21 cellular contexts compared by ENCODE assay signal in the genomic region with DNA sequence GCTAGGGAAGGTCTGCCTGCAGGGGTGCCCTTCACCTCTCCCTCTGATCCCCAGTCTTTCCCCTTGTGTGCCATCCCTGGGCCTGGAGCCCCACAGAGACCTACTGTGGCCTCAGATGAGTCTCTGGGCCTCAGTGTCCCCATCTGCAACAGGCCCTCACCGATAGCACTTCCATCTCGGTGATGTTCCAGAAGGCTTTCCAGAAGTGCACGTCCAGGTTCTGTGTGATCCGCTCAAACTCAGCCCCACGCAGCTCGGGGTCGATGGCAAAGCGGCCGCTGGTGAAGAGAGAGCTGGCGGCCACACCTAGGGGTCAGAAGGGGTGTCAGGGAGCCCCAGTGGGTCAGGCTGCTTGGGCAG. TPM values are rescaled to one million over a fixed set of nuclear protein-coding genes. Genes with fewer than 3 reads are reported as not detected.
"Had no signal": no experiment of that assay in that cellular context is flagged by ENCODE, and none has a peak within 500 bp of the region (broad histone marks: within the 10 kb centered on the region; RNA-seq: fewer than 3 reads in every experiment).

No MANE protein-coding gene starts in this region.

- DNase-seq: dorsolateral prefrontal cortex; effector CD4-positive, alpha-beta T cell; gastrocnemius medialis; head of caudate nucleus; natural killer cell; nucleus accumbens; ovary; sigmoid colon; stimulated activated CD4-positive, alpha-beta T cell treated with anti-CD3 and anti-CD28 coated beads, Interleukin-2, amount 100 ng/mL, for 24 hours; stimulated activated CD4-positive, alpha-beta T cell treated with anti-CD3 and anti-CD28 coated beads, Interleukin-4, amount 100 ng/mL, for 24 hours; stimulated activated naive CD8-positive, alpha-beta T cell treated with anti-CD3 and anti-CD28 coated beads, Interleukin-15, Interleukin-2, amounts not matched to agents 100 U/mL and 50 U/mL, for 24 hours; transverse colon had no signal

- H3K27me3 Mint-ChIP-seq: memory B cell; stimulated activated memory B cell treated with anti-CD40 and anti-IgM and Interleukin-4, amounts not matched to agents 10 μg/mL and 1 μg/mL and 100 μg/mL, for 72 hours had no signal

- ATAC-seq: gastrocnemius medialis; left lobe of liver; natural killer cell; psoas muscle; right cardiac atrium; stimulated activated memory B cell treated with anti-CD40 and anti-IgM and Interleukin-4, amounts not matched to agents 10 μg/mL and 1 μg/mL and 100 μg/mL, for 72 hours; stimulated activated naive CD8-positive, alpha-beta T cell treated with anti-CD3 and anti-CD28 coated beads, Interleukin-15, Interleukin-2, amounts not matched to agents 100 U/mL and 50 U/mL, for 24 hours had no signal

- H3K9me3 ChIP-seq: gastrocnemius medialis, ovary, psoas muscle, sigmoid colon, suprapubic skin, transverse colon had no signal

- H3K27me3 ChIP-seq: dorsolateral prefrontal cortex, gastrocnemius medialis, neural progenitor cell, ovary, sigmoid colon, suprapubic skin, transverse colon had no signal

- H3K4me3 Mint-ChIP-seq: memory B cell; natural killer cell; stimulated activated memory B cell treated with anti-CD40 and anti-IgM and Interleukin-4, amounts not matched to agents 10 μg/mL and 1 μg/mL and 100 μg/mL, for 72 hours had no signal

- H2AFZ ChIP-seq: neural progenitor cell had no signal

- H3K9me3 Mint-ChIP-seq: memory B cell; natural killer cell; neural progenitor cell; stimulated activated memory B cell treated with anti-CD40 and anti-IgM and Interleukin-4, amounts not matched to agents 10 μg/mL and 1 μg/mL and 100 μg/mL, for 72 hours had no signal

- H3K36me3 ChIP-seq: gastrocnemius medialis, neural progenitor cell, ovary, sigmoid colon, transverse colon had no signal

- H3K9ac ChIP-seq: neural progenitor cell had no signal

- H3K27ac ChIP-seq: gastrocnemius medialis, neural progenitor cell, ovary, psoas muscle, sigmoid colon, suprapubic skin, transverse colon had no signal

- H3K4me1 ChIP-seq: psoas muscle had no signal

- H3K4me2 ChIP-seq: neural progenitor cell had no signal

- H3K36me3 Mint-ChIP-seq: natural killer cell had no signal

- H3K4me3 ChIP-seq: gastrocnemius medialis, lung, neural progenitor cell, ovary, psoas muscle, sigmoid colon, suprapubic skin, transverse colon had no signal

- H3K27ac Mint-ChIP-seq: memory B cell; stimulated activated memory B cell treated with anti-CD40 and anti-IgM and Interleukin-4, amounts not matched to agents 10 μg/mL and 1 μg/mL and 100 μg/mL, for 72 hours had no signal

RNA-seq across cellular contexts. Expression of gene CXCL17, which starts 35.0 kb away (rescaled TPM):
- polyA plus RNA-seq: keratinocyte, ovary, right cardiac atrium had no signal
